ENCODE assay signal across 8 cellular contexts in the genomic region with DNA sequence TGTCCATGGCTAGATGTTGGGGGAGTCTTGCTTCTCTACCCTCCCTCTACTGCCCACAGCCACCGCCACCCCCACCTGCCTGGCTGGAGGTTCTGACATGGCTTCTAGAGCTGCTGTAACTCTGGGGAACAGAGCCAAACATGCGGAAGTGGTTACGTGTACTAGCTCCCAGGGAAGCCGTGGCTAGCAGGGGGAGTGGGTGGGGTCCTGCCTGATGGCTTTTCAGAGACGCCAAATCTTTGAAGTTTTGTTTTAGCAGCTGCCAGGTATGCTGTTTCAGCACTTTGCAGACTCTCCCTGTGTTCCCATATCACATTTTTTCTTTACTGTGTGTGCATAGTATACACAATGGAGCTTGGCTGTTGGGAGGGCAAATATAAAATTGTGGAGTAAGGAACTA.
DNase-seq lines count a peak whose midpoint lies in the region; ATAC-seq and TF ChIP-seq lines count a peak whose summit lies in the region.

No MANE protein-coding gene starts in this region.

- H3K27ac ChIP-seq in hepatocyte (peak overlapping the region; percentile 91), neuronal stem cell (replicated peaks; ENCODE audit: low read length) (no peak overlapping the region)

- no peaks in the 10 kb centered on the region for H3K36me3 ChIP-seq in hepatocyte (replicated peaks; ENCODE audit: insufficient read depth, low read depth)
- peaks cover 0 to 39% of the 10 kb centered on the region in 2 donors for H3K36me3 ChIP-seq in neuronal stem cell (replicated peaks in 1 of 2; ENCODE audit: control insufficient read depth in 2 of 2, insufficient read depth in 2 of 2, low read length in 2 of 2)

- H2AFZ ChIP-seq in hepatocyte: peak overlapping the region; percentile 26
- H2AFZ ChIP-seq in neuronal stem cell (ENCODE audit: low read length): no peak overlapping the region

- no peaks in the 10 kb centered on the region for H3K27me3 Mint-ChIP-seq in Calu3 (ENCODE audit: unreplicated experiment)
- no peaks in the 10 kb centered on the region for H3K27me3 Mint-ChIP-seq in activated T-helper 17 cell treated with anti-CD3 and anti-CD28 coated beads, Interleukin-2, amount 50 U/mL, for 72 hours
- H3K27me3 Mint-ChIP-seq in stimulated activated naive CD8-positive, alpha-beta T cell treated with anti-CD3 and anti-CD28 coated beads, Interleukin-15, amount 100 ng/mL, for 72 hours: no peaks in the 10 kb centered on the region

- TF ChIP-seq CTCF in Calu3 (IDR thresholded peaks at IDR 0.05; ENCODE audit: unreplicated experiment) (no peak), hepatocyte (IDR thresholded peaks at IDR 0.05; ENCODE audit: poor library complexity) (no peak)

- H3K9me2 ChIP-seq in hepatocyte (replicated peaks; ENCODE audit: insufficient read depth): no peaks in the 10 kb centered on the region

- H3K4me1 Mint-ChIP-seq in Calu3 (ENCODE audit: low read depth, unreplicated experiment): no peaks in the 10 kb centered on the region
- peaks cover 9% of the 10 kb centered on the region for H3K4me1 Mint-ChIP-seq in activated T-helper 17 cell treated with anti-CD3 and anti-CD28 coated beads, Interleukin-2, amount 50 U/mL, for 72 hours
- H3K4me1 Mint-ChIP-seq in stimulated activated naive CD8-positive, alpha-beta T cell treated with anti-CD3 and anti-CD28 coated beads, Interleukin-15, amount 100 ng/mL, for 72 hours: peaks cover 18% of the 10 kb centered on the region

- H3K27me3 ChIP-seq in hepatocyte (no peaks in the 10 kb centered on the region), neuronal stem cell (ENCODE audit: control insufficient read depth in 3 of 3, insufficient read depth in 3 of 3, low read depth in 1 of 3, low read length in 3 of 3) (no peaks in the 10 kb centered on the region)

- no peak overlapping the region for H4K91ac ChIP-seq in neuronal stem cell (ENCODE audit: low read depth, low read length, poor library complexity)

- WGBS in hepatocyte (ENCODE audit: low lambda C conversion rate, missing lambda C conversion rate): 11% methylated on average over 5 of the region's 5 CpGs
- no CpG with 5 or more reads among the region's 5 CpGs for WGBS in neuronal stem cell (ENCODE audit: extremely low coverage in 2 of 2, insufficient read length in 2 of 2, insufficient replicate concordance in 1 of 2), 2 donors

- H3K14ac ChIP-seq in neuronal stem cell (ENCODE audit: low read length): no peak overlapping the region

- H2BK120ac ChIP-seq in neuronal stem cell (ENCODE audit: low read depth, low read length): no peak overlapping the region

- DNase-seq in Calu3: peak; percentile 45
- DNase-seq in NCI-H510A (lab: John Stamatoyannopoulos, UW): peak; percentile 46
- peak; percentile 80 for DNase-seq in hepatocyte (ENCODE audit: low spot score)
- DNase-seq in stimulated activated naive CD8-positive, alpha-beta T cell treated with anti-CD3 and anti-CD28 coated beads, Interleukin-15, amount 100 ng/mL, for 72 hours: peak; percentile 21 to 45
- DNase-seq in neuronal stem cell (ENCODE audit: low spot score): no peak

- BruUV-seq in Calu3 (replicated peaks; lab: Mats Ljungman, UMichigan): no TSS peak

- no peak overlapping the region for H3K9ac ChIP-seq in neuronal stem cell (ENCODE audit: low read depth, low read length, poor library complexity)

- H3K4me3 Mint-ChIP-seq in Calu3 (ENCODE audit: low read depth, unreplicated experiment): no peak overlapping the region
- H3K4me3 Mint-ChIP-seq in activated T-helper 17 cell treated with anti-CD3 and anti-CD28 coated beads, Interleukin-2, amount 50 U/mL, for 72 hours: peak overlapping the region; percentile 33
- H3K4me3 Mint-ChIP-seq in stimulated activated naive CD8-positive, alpha-beta T cell treated with anti-CD3 and anti-CD28 coated beads, Interleukin-15, amount 100 ng/mL, for 72 hours: no peak overlapping the region

- no peak overlapping the region for H2BK15ac ChIP-seq in neuronal stem cell (ENCODE audit: low read length)

- peaks cover 7% of the 10 kb centered on the region for H3K36me3 Mint-ChIP-seq in Calu3 (ENCODE audit: insufficient read depth, unreplicated experiment)
- no peaks in the 10 kb centered on the region for H3K36me3 Mint-ChIP-seq in activated T-helper 17 cell treated with anti-CD3 and anti-CD28 coated beads, Interleukin-2, amount 50 U/mL, for 72 hours (ENCODE audit: low read depth)

- no peak overlapping the region for H3K23ac ChIP-seq in neuronal stem cell (ENCODE audit: low read depth, low read length, poor library complexity)

- H3K4me3 ChIP-seq in hepatocyte (no peak overlapping the region), neuronal stem cell (ENCODE audit: low read length in 2 of 2) (no peak overlapping the region)

- no peaks in the 10 kb centered on the region for H4K20me1 ChIP-seq in hepatocyte (ENCODE audit: insufficient read depth, poor library complexity, severe bottlenecking)

- ATAC-seq in activated T-helper 17 cell treated with anti-CD3 and anti-CD28 coated beads, Interleukin-2, amount 50 U/mL, for 72 hours (replicated peaks): peak; percentile 72
- ATAC-seq in stimulated activated naive CD8-positive, alpha-beta T cell treated with anti-CD3 and anti-CD28 coated beads, Interleukin-15, amount 100 ng/mL, for 72 hours: peak; percentile 85
- ATAC-seq in HG02840 (IDR thresholded peaks at IDR 0.05; ENCODE audit: low FRiP score, unreplicated experiment) (no peak), GM21619 (IDR thresholded peaks at IDR 0.05; ENCODE audit: unreplicated experiment) (no peak)

- intact Hi-C loops in Calu3 (cut with micrococcal nuclease; ENCODE audit: unreplicated experiment): no loop called here

- no peaks in the 10 kb centered on the region for H3K79me2 ChIP-seq in hepatocyte

- H2BK5ac ChIP-seq in neuronal stem cell (ENCODE audit: low read length): no peak overlapping the region

- H4K8ac ChIP-seq in neuronal stem cell (ENCODE audit: low read depth, low read length): no peak overlapping the region

- H3K9me3 Mint-ChIP-seq in Calu3 (ENCODE audit: low read depth, unreplicated experiment): no peaks in the 10 kb centered on the region
- H3K9me3 Mint-ChIP-seq in activated T-helper 17 cell treated with anti-CD3 and anti-CD28 coated beads, Interleukin-2, amount 50 U/mL, for 72 hours: no peaks in the 10 kb centered on the region
- no peaks in the 10 kb centered on the region for H3K9me3 Mint-ChIP-seq in stimulated activated naive CD8-positive, alpha-beta T cell treated with anti-CD3 and anti-CD28 coated beads, Interleukin-15, amount 100 ng/mL, for 72 hours

- no peaks in the 10 kb centered on the region for H3K9me3 ChIP-seq in hepatocyte (ENCODE audit: low read depth)
- no peaks in the 10 kb centered on the region for H3K9me3 ChIP-seq in neuronal stem cell (replicated peaks in 1 of 2; ENCODE audit: control insufficient read depth in 2 of 2, insufficient read depth in 1 of 2, low read depth in 1 of 2, low read length in 2 of 2)

- H2BK12ac ChIP-seq in neuronal stem cell (ENCODE audit: low read length): no peak overlapping the region

- H3K4me1 ChIP-seq in hepatocyte (ENCODE audit: insufficient read depth): peaks cover 25% of the 10 kb centered on the region
- H3K4me1 ChIP-seq in neuronal stem cell (ENCODE audit: control insufficient read depth in 2 of 2, insufficient read depth in 1 of 2, low read depth in 1 of 2, low read length in 2 of 2): no peaks in the 10 kb centered on the region

- no peak overlapping the region for H3K18ac ChIP-seq in neuronal stem cell (ENCODE audit: low read length)

- CTCF ChIA-PET in Calu3 (lab: Charles Lee): interaction anchor here (1.0 kb wide), 1 partner anchor 148 kb away, joined by 3 read pairs; no protein-coding TSS in a partner anchor

- H3K4me2 ChIP-seq in hepatocyte (peak overlapping the region; percentile 67), neuronal stem cell (ENCODE audit: insufficient read depth, low read length, poor library complexity, severe bottlenecking) (no peak overlapping the region)

- H3K27ac Mint-ChIP-seq in Calu3 (ENCODE audit: unreplicated experiment): no peak overlapping the region
- H3K27ac Mint-ChIP-seq in activated T-helper 17 cell treated with anti-CD3 and anti-CD28 coated beads, Interleukin-2, amount 50 U/mL, for 72 hours: peak overlapping the region; percentile 82
- H3K27ac Mint-ChIP-seq in stimulated activated naive CD8-positive, alpha-beta T cell treated with anti-CD3 and anti-CD28 coated beads, Interleukin-15, amount 100 ng/mL, for 72 hours: peak overlapping the region; percentile 85 to 90

- no peaks in the 10 kb centered on the region for H3K79me1 ChIP-seq in neuronal stem cell (ENCODE audit: low read depth, low read length)

- no peak overlapping the region for H3K4ac ChIP-seq in neuronal stem cell (ENCODE audit: low read length)

- no peak overlapping the region for H2AK5ac ChIP-seq in neuronal stem cell (ENCODE audit: low read depth, low read length)

Comparison
In these comparisons a context has a peak if more than half of its experiments do, and no peak if none do; other contexts are left out.
1. ATAC-seq: peak in activated T-helper 17 cell treated with anti-CD3 and anti-CD28 coated beads, Interleukin-2, amount 50 U/mL, for 72 hours (single experiment) and stimulated activated naive CD8-positive, alpha-beta T cell treated with anti-CD3 and anti-CD28 coated beads, Interleukin-15, amount 100 ng/mL, for 72 hours (single experiment); none in HG02840 (single experiment) and GM21619 (single experiment).